8 cellular contexts compared by ENCODE assay signal in the genomic region with DNA sequence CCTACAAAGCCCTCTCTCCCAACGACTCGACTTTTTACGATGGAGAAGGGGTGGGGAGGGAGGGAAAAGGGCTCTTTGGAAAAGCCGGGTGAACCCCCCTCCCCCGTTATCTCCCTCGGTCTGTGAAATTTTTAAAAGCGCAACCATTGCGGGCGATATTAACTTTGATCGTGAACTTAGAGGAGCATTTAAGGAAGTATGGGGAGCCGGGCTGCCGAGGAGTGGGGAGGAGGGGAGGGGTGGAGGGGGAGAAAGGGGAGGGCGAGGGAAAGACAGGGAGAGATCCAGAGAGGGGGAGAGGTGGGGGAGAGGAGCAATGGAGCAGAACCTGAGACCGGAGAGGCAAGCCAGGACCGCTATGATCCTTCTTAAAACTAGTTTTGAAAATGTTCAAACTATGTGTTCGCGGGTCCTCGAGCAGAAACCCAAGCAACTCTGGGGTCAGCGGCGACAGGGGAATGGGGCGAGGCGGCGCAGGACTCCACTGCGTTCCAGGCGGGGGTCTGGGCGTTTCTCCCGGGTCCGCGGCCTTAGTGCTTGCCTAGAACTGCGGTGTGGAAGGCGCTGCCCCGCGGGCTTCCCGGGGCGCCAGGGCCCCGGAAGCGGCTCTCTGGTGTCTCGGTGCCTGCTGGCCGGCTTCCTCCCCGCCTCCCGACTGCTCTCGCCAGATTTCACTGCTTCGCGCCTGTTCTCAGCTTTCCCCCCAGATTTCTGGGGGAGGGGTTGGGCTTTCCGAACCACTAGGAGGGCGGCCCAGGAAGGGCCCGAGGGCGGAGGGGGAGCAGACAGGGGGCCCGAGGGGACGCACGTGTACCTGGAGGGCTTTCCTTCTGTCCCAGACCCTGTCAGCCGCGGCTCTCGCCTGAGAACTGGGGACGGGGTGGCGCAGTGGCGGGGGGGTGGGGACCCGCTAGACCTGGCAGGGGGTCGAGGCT. TPM values are rescaled to one million over a fixed set of nuclear protein-coding genes. Genes with fewer than 3 reads are reported as not detected.
DNase-seq lines count a peak whose midpoint lies in the region; ATAC-seq and TF ChIP-seq lines count a peak whose summit lies in the region.

HOTAIR (minus strand) TSS at position 871 of the 935 bp plus-strand sequence.

- no peaks in the 10 kb centered on the region for H3K9me3 ChIP-seq in SK-N-MC (ENCODE audit: low read depth, low read length)
- H3K9me3 ChIP-seq in upper lobe of left lung, result no peaks in the 10 kb centered on the region

- H3K4me1 ChIP-seq in ACC112 (ENCODE audit: control insufficient read depth, insufficient read depth, low read length, unreplicated experiment) (no peaks in the 10 kb centered on the region), upper lobe of left lung (peaks cover 22 to 28% (median 25%) of the 10 kb centered on the region in 4 donors)

- H3K36me3 ChIP-seq in ACC112 (ENCODE audit: insufficient read depth, low read length), result no peaks in the 10 kb centered on the region
- peaks cover 8% of the 10 kb centered on the region for H3K36me3 ChIP-seq in SK-N-MC (ENCODE audit: insufficient read depth, low read length)
- no peaks in the 10 kb centered on the region for H3K36me3 ChIP-seq in upper lobe of left lung

- intact Hi-C loops in head of caudate nucleus (cut with DNase I), result no loop called here

- TF ChIP-seq CTCF in GM12865 (IDR thresholded peaks at IDR 0.05; ENCODE audit: insufficient read depth, low read depth, low read length, missing control alignments) (no peak), upper lobe of left lung (IDR thresholded peaks at IDR 0.05) (no peak)

- DNase-seq in GM12865 (ENCODE audit: low read depth) (peak; percentile 22), SK-N-MC (ENCODE audit: low read depth, low spot score) (no peak), islet precursor cell (peak; percentile 79), upper lobe of left lung (peak in 1 of 2 donors; percentile 82), head of caudate nucleus (no peak)

- H3K27ac ChIP-seq in ACC112 (ENCODE audit: low read depth, low read length), result no peak within 1 kb of the TSS
- peak within 1 kb of the TSS; percentile 97 for H3K27ac ChIP-seq in SK-N-MC
- no peak within 1 kb of the TSS for H3K27ac ChIP-seq in upper lobe of left lung

- no peaks in the 10 kb centered on the region for H3K79me2 ChIP-seq in ACC112 (ENCODE audit: control insufficient read depth, insufficient read depth, low read length, unreplicated experiment)

- H3K27me3 ChIP-seq in ACC112 (ENCODE audit: insufficient read depth, low read length), result peaks cover 96% of the 10 kb centered on the region
- peaks cover 9 to 94% (median 52%) of the 10 kb centered on the region in 4 donors for H3K27me3 ChIP-seq in upper lobe of left lung

- peak in 1 of 2 donors; percentile 53 for ATAC-seq in upper lobe of left lung (ENCODE audit: low FRiP score in 2 of 2)
- no peak for ATAC-seq in HG03342 (IDR thresholded peaks at IDR 0.05; ENCODE audit: unreplicated experiment)
- ATAC-seq in HG02973 (IDR thresholded peaks at IDR 0.05; ENCODE audit: unreplicated experiment), result no peak

- TF ChIP-seq POLR2A in upper lobe of left lung (IDR thresholded peaks at IDR 0.05), result no peak

- TF ChIP-seq EP300 in upper lobe of left lung (IDR thresholded peaks at IDR 0.05), result no peak

- H3K9ac ChIP-seq in SK-N-MC (ENCODE audit: insufficient read length), result peak within 1 kb of the TSS; percentile 96

- H3K4me3 ChIP-seq in ACC112 (ENCODE audit: low read depth, low read length) (peak within 1 kb of the TSS; percentile 68), GM12865 (ENCODE audit: low read depth, low read length) (peak within 1 kb of the TSS; percentile 43), SK-N-MC (peak within 1 kb of the TSS; percentile 93), upper lobe of left lung (peak within 1 kb of the TSS in 3 of 4 donors; percentile 14 to 25 (median 16))

- 3 to 4% methylated on average over 24 to 59 of the region's 59 CpGs for WGBS in upper lobe of left lung, 2 donors

- H2AFZ ChIP-seq in ACC112 (ENCODE audit: low read length, unreplicated experiment), result peak within 1 kb of the TSS; percentile 74

RNA-seq across cellular contexts. Expression of gene HOTAIR, which starts in this region (rescaled TPM):
- not detected for total RNA-seq in upper lobe of left lung

Comparison
In these comparisons a context has a peak if more than half of its experiments do, and no peak if none do; other contexts are left out.
1. H3K4me3 ChIP-seq: peak in every context shown above with its lines; median percentile 93 in SK-N-MC; 68 in ACC112; 43 in GM12865; 16 in upper lobe of left lung.
2. DNase-seq: peak in GM12865 (single experiment) and islet precursor cell (single experiment); none in SK-N-MC (single experiment) and head of caudate nucleus (0 of 42).